Comparison of ENCODE assay signal across 1 cellular context in the genomic region with DNA sequence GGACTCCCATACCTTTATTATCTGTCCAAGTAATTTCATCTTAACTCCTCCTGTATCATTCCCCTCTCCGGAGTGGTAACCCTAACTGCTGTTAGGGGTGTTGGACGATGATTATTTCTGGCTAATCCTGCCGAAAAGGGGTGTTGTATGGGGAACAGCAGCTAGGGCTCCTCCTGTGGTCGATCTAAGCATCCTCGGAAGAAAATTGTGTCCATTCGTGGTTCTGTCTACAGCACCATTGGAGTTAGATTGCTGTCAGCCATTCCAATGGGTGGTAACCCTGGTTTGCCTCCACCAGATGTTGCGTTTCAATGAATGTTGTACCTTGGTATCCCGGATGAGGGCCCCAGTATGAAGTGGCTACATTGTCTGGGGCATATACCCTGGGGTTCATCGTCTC.
TF ChIP-seq lines count a peak whose summit lies in the region.

No MANE protein-coding gene starts in this region.

TF ChIP-seq in IMR-90, 13 proteins besides CTCF, POLR2A, EP300 and RAD21:
- TF ChIP-seq SMC3 (IDR thresholded peaks at IDR 0.05; ENCODE audit: low read depth, low read length) (no peak), MAFK (IDR thresholded peaks at IDR 0.05; ENCODE audit: low read depth, low read length) (no peak), BHLHE40 (IDR thresholded peaks at IDR 0.05; ENCODE audit: low read depth, low read length) (no peak), CHD1 (IDR thresholded peaks at IDR 0.05; ENCODE audit: low read depth, low read length) (no peak), NFE2L2 (IDR thresholded peaks at IDR 0.05; ENCODE audit: low read depth, low read length) (no peak), RFX5 (IDR thresholded peaks at IDR 0.05; ENCODE audit: low read depth, low read length) (no peak), MXI1 (IDR thresholded peaks at IDR 0.05; ENCODE audit: borderline replicate concordance, low read depth, low read length) (no peak), CEBPB (IDR thresholded peaks at IDR 0.05; ENCODE audit: low read depth, low read length) (no peak), FOS (IDR thresholded peaks at IDR 0.05; ENCODE audit: low read depth, low read length) (no peak)
- TF ChIP-seq, protein P1, sequence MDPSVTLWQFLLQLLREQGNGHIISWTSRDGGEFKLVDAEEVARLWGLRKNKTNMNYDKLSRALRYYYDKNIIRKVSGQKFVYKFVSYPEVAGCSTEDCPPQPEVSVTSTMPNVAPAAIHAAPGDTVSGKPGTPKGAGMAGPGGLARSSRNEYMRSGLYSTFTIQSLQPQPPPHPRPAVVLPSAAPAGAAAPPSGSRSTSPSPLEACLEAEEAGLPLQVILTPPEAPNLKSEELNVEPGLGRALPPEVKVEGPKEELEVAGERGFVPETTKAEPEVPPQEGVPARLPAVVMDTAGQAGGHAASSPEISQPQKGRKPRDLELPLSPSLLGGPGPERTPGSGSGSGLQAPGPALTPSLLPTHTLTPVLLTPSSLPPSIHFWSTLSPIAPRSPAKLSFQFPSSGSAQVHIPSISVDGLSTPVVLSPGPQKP (IDR thresholded peaks at IDR 0.05; ENCODE audit: borderline replicate concordance, low read depth, low read length): no peak
